In genomic region chr19:47778089-47778953, GRCh38 we compare ENCODE assay signal across 1 cellular context.
TF ChIP-seq lines count a peak whose summit lies in the region.

Gene SELENOW, plus strand, starts transcription at chr19:47778703. Its CDS starts 83 bp downstream, at chr19:47778786.

TF ChIP-seq in HepG2, 621 proteins besides CTCF, POLR2A, EP300 and RAD21 (continued from another document and continues in another):
- peak; percentile 23; the same call in 1 of the 2 replicates for TF ChIP-seq HNF1A (IDR thresholded peaks at IDR 0.05; ENCODE audit: low read depth)
- no peak for TF ChIP-seq HNF1A (CRISPR knock-in tag; IDR thresholded peaks at IDR 0.05; ENCODE audit: borderline replicate concordance)
- no peak for TF ChIP-seq CREB1 (IDR thresholded peaks at IDR 0.05)
- TF ChIP-seq CREB1 (CRISPR knock-in tag; IDR thresholded peaks at IDR 0.05), result no peak
- TF ChIP-seq HDAC1 (CRISPR knock-in tag; IDR thresholded peaks at IDR 0.05), result peak; percentile 68
- TF ChIP-seq MATR3 (CRISPR knock-in tag; IDR thresholded peaks at IDR 0.05), result no peak
- TF ChIP-seq TP53 (CRISPR knock-in tag; conservative IDR thresholded peaks at IDR 0.05), result peak; percentile 23; the same call in 1 of the 2 replicates
- peak; percentile 62; the same call in 1 of the 2 replicates for TF ChIP-seq ZNF138 (CRISPR knock-in tag; IDR thresholded peaks at IDR 0.05; ENCODE audit: low read depth)
- TF ChIP-seq ZNF33B (CRISPR knock-in tag; IDR thresholded peaks at IDR 0.05), result no peak; the same call in 1 of the 2 replicates
- no peak for TF ChIP-seq ZNF30 (CRISPR knock-in tag; IDR thresholded peaks at IDR 0.05)
- 0 out of 2 replicates have a peak, but pooled peaks have one; percentile 13 for TF ChIP-seq GMEB2 (CRISPR knock-in tag; IDR thresholded peaks at IDR 0.05; ENCODE audit: low read depth)
- no peak for TF ChIP-seq TMF1 (CRISPR knock-in tag; IDR thresholded peaks at IDR 0.05; ENCODE audit: low read depth)
- TF ChIP-seq ZNF800 (CRISPR knock-in tag; IDR thresholded peaks at IDR 0.05), result 0 out of 2 replicates have a peak, but pooled peaks have one; percentile 32
- TF ChIP-seq RARG (CRISPR knock-in tag; IDR thresholded peaks at IDR 0.05; ENCODE audit: low read depth), result no peak
- TF ChIP-seq TEAD3 (CRISPR knock-in tag; optimal IDR thresholded peaks at IDR 0.05; ENCODE audit: borderline replicate concordance), result peak; percentile 8
- no peak for TF ChIP-seq MYNN (CRISPR knock-in tag; IDR thresholded peaks at IDR 0.05; ENCODE audit: low read depth)
- TF ChIP-seq CCAR2 (optimal IDR thresholded peaks at IDR 0.05; ENCODE audit: low read depth, low read length), result no peak
- 0 out of 2 replicates have a peak, but pooled peaks have one; percentile 29 for TF ChIP-seq POGZ (CRISPR knock-in tag; IDR thresholded peaks at IDR 0.05)
- no peak for TF ChIP-seq BRCA1 (CRISPR knock-in tag; IDR thresholded peaks at IDR 0.05)
- 0 out of 2 replicates have a peak, but pooled peaks have one; percentile 20 for TF ChIP-seq ARNT2 (CRISPR knock-in tag; IDR thresholded peaks at IDR 0.05; ENCODE audit: low read depth)
- TF ChIP-seq RAD51 (IDR thresholded peaks at IDR 0.05; ENCODE audit: borderline replicate concordance), result no peak
- no peak for TF ChIP-seq MTA1 (CRISPR knock-in tag; IDR thresholded peaks at IDR 0.05; ENCODE audit: borderline replicate concordance)
- no peak for TF ChIP-seq ZFP36L2 (CRISPR knock-in tag; IDR thresholded peaks at IDR 0.05)
- TF ChIP-seq RFX1 (IDR thresholded peaks at IDR 0.05), result no peak
- peak; percentile 65; the same call in 1 of the 2 replicates for TF ChIP-seq NFKBIZ (CRISPR knock-in tag; IDR thresholded peaks at IDR 0.05)
- no peak for TF ChIP-seq FIP1L1 (IDR thresholded peaks at IDR 0.05; ENCODE audit: borderline replicate concordance, insufficient read depth, low read depth, low read length)
- peak; percentile 99 for TF ChIP-seq FOXK2 (IDR thresholded peaks at IDR 0.05)
- TF ChIP-seq POLR2AphosphoS5 (IDR thresholded peaks at IDR 0.05; ENCODE audit: low read depth, low read length), result peak; percentile 93
- TF ChIP-seq HNF1B (CRISPR knock-in tag; IDR thresholded peaks at IDR 0.05), result peak; percentile 61; the same call in 1 of the 2 replicates
- TF ChIP-seq PRDM4 (CRISPR knock-in tag; IDR thresholded peaks at IDR 0.05; ENCODE audit: borderline replicate concordance), result no peak
- no peak for TF ChIP-seq MLX (CRISPR knock-in tag; IDR thresholded peaks at IDR 0.05)
- 0 out of 2 replicates have a peak, but pooled peaks have one; percentile 39 for TF ChIP-seq E2F1 (CRISPR knock-in tag; IDR thresholded peaks at IDR 0.05)
- TF ChIP-seq REPIN1 (CRISPR knock-in tag; IDR thresholded peaks at IDR 0.05; ENCODE audit: borderline replicate concordance, low read depth), result no peak
- TF ChIP-seq STAT5B (CRISPR knock-in tag; IDR thresholded peaks at IDR 0.05), result no peak
- TF ChIP-seq DMTF1 (CRISPR knock-in tag; IDR thresholded peaks at IDR 0.05), result no peak
- peak; percentile 37; the same call in 1 of the 2 replicates for TF ChIP-seq SMAD9 (CRISPR knock-in tag; IDR thresholded peaks at IDR 0.05)
- TF ChIP-seq ZNF484 (CRISPR knock-in tag; IDR thresholded peaks at IDR 0.05; ENCODE audit: borderline replicate concordance, low read depth), result no peak
- peak; percentile 90 for TF ChIP-seq TFAP4 (IDR thresholded peaks at IDR 0.05; ENCODE audit: borderline replicate concordance, low read depth)
- TF ChIP-seq TCF7L2 (IDR thresholded peaks at IDR 0.05; ENCODE audit: low read depth, low read length), result no peak
- TF ChIP-seq ZNF251 (CRISPR knock-in tag; IDR thresholded peaks at IDR 0.05), result no peak
- 0 out of 2 replicates have a peak, but pooled peaks have one; percentile 52 for TF ChIP-seq ZNF263 (CRISPR knock-in tag; IDR thresholded peaks at IDR 0.05)
- peak; percentile 45; the same call in 1 of the 2 replicates for TF ChIP-seq SALL1 (CRISPR knock-in tag; IDR thresholded peaks at IDR 0.05)
- TF ChIP-seq ZNF205 (CRISPR knock-in tag; IDR thresholded peaks at IDR 0.05), result no peak; the same call in 1 of the 2 replicates
